Comparison of ENCODE assay signal across 8 cellular contexts in the genomic region with DNA sequence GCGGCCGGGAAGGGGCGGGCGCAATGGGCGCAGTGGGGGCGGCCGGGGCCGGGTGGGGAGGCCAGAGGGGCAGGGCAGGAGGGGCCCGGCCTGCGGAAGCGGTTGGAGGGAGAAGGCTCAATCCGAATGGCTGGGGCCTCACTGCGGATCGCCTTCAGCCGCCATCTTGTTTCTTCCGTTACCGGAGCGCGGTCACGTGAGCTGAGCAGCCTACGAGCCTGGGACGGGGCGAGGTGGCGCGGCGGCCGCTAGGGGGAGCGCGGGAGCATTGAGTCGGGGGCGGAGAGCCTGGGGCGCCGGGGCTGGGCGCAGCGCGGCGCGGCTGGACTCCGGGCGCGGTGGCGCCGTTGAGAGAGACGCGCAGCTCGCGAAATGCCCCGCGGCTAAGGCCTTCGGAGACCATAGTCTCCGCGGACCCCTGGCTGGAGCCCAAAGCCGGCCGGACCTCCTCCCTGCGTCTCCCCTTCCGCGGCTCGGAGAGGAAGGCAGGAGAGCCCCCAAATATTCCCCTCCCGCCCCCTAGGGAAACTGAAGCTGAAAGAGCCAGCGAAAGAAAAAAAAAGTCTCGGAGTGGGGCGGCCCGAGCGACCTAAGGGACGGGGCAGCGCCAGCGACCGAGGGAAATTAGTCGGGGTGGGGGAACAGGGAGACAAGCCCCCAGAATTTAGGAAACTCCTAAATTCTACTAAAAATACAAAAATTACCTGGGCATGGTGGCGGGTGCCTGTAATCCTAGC. TPM values are rescaled to one million over a fixed set of nuclear protein-coding genes. Genes with fewer than 3 reads are reported as not detected.
DNase-seq lines count a peak whose midpoint lies in the region; ATAC-seq, FAIRE-seq and TF ChIP-seq lines count a peak whose summit lies in the region.
"Not testable (repeated sequence)": the region's sequence is repeated elsewhere in the genome, so short reads cannot be mapped to it uniquely, and the experiment has no call there.

Gene LRRC37A3 (minus strand): TSS at position 190 of the 737 bp plus-strand sequence. CDS start 22,221 bp downstream, outside the sequence.

- H3K4me3 ChIP-seq in HUES48 (ENCODE audit: low read depth, low read length) (peak within 1 kb of the TSS; percentile 80), endocrine pancreas (ENCODE audit: control insufficient read depth, insufficient read depth, low read length) (peak within 1 kb of the TSS; percentile 61)

- not testable (repeated sequence) for H3K9me3 ChIP-seq in HUES48 (ENCODE audit: control insufficient read depth, insufficient read depth, low read length); endocrine pancreas (ENCODE audit: control insufficient read depth, low read length)

- ATAC-seq in GM21423 (IDR thresholded peaks at IDR 0.05; ENCODE audit: unreplicated experiment) = peak; percentile 93
- peak; percentile 98 for ATAC-seq in activated CD8-positive, alpha-beta memory T cell treated with anti-CD3 and anti-CD28 coated beads, Interleukin-2, amount 10 ng/mL, durations not matched to agents 7 days and 5 days

- H3K4me1 Mint-ChIP-seq in activated CD8-positive, alpha-beta memory T cell treated with anti-CD3 and anti-CD28 coated beads, Interleukin-2, amount 10 ng/mL, durations not matched to agents 7 days and 5 days = peaks cover 21% of the 10 kb centered on the region

- FAIRE-seq in D721Med (lab: Jason Lieb, UNC) = not testable (repeated sequence)

- not testable (repeated sequence) for H3K4me1 ChIP-seq in HUES48 (ENCODE audit: control insufficient read depth, insufficient read depth, low read length); endocrine pancreas (ENCODE audit: control insufficient read depth, insufficient read depth, low read length)

- TF ChIP-seq CTCF in D721Med (IDR thresholded peaks at IDR 0.05; ENCODE audit: insufficient read depth, missing control alignments) = peak; percentile 95

- not testable (repeated sequence) for H3K9me3 Mint-ChIP-seq in activated CD8-positive, alpha-beta memory T cell treated with anti-CD3 and anti-CD28 coated beads, Interleukin-2, amount 10 ng/mL, durations not matched to agents 7 days and 5 days (ENCODE audit: low read depth)

- peak within 1 kb of the TSS; percentile 70; the same call in 1 of the 2 replicates for H3K9ac ChIP-seq in HUES48 (ENCODE audit: low read depth, low read length)
- H3K9ac ChIP-seq in endocrine pancreas (ENCODE audit: control insufficient read depth, insufficient read depth, low read length) = peak within 1 kb of the TSS; percentile 66

- H3K27me3 Mint-ChIP-seq in activated CD8-positive, alpha-beta memory T cell treated with anti-CD3 and anti-CD28 coated beads, Interleukin-2, amount 10 ng/mL, durations not matched to agents 7 days and 5 days = not testable (repeated sequence)

- CTCF ChIA-PET in activated CD8-positive, alpha-beta memory T cell treated with anti-CD3 and anti-CD28 coated beads, Interleukin-2, amount 10 ng/mL, durations not matched to agents 7 days and 5 days (lab: Charles Lee) = interaction anchor here (0.6 to 2.1 kb wide), 15 partner anchors 9 to 262 kb away, joined by 3 to 9 read pairs (median 4); no protein-coding TSS in a partner anchor

- not testable (repeated sequence) for H3K27me3 ChIP-seq in HUES48 (ENCODE audit: control insufficient read depth, insufficient read depth, low read length); endocrine pancreas (ENCODE audit: control insufficient read depth, insufficient read depth, low read length)

- peak within 1 kb of the TSS; percentile 85 for H3K27ac Mint-ChIP-seq in activated CD8-positive, alpha-beta memory T cell treated with anti-CD3 and anti-CD28 coated beads, Interleukin-2, amount 10 ng/mL, durations not matched to agents 7 days and 5 days

- peak; percentile 55 for DNase-seq in D721Med (ENCODE audit: insufficient read length, low spot score)
- DNase-seq in NOMO-1 treated with dmso at 0.1 percent for 144 hours (lab: John Stamatoyannopoulos, UW; ENCODE audit: unreplicated experiment) = peak; percentile 77
- peak; percentile 100 for DNase-seq in activated CD8-positive, alpha-beta memory T cell treated with anti-CD3 and anti-CD28 coated beads, Interleukin-2, amount 10 ng/mL, durations not matched to agents 7 days and 5 days
- peak; percentile 100 for DNase-seq in mesenteric fat pad (ENCODE audit: low spot score)
- DNase-seq in stimulated activated CD8-positive, alpha-beta memory T cell treated with anti-CD3 and anti-CD28 coated beads, Interleukin-15, amount 100 ng/mL, for 1 hour (ENCODE audit: low read depth) = peak; percentile 100

- H3K4me3 Mint-ChIP-seq in activated CD8-positive, alpha-beta memory T cell treated with anti-CD3 and anti-CD28 coated beads, Interleukin-2, amount 10 ng/mL, durations not matched to agents 7 days and 5 days = peak within 1 kb of the TSS; percentile 78

- peak within 1 kb of the TSS; percentile 87 for H3K27ac ChIP-seq in HUES48 (ENCODE audit: low read depth, low read length)

- H3K36me3 ChIP-seq in HUES48 (ENCODE audit: control insufficient read depth, insufficient read depth, low read length); endocrine pancreas (ENCODE audit: control insufficient read depth, insufficient read depth, low read length): not testable (repeated sequence)

- H3K36me3 Mint-ChIP-seq in activated CD8-positive, alpha-beta memory T cell treated with anti-CD3 and anti-CD28 coated beads, Interleukin-2, amount 10 ng/mL, durations not matched to agents 7 days and 5 days = not testable (repeated sequence)

RNA-seq across cellular contexts. Expression of gene LRRC37A3, which starts in this region (rescaled TPM):
- 10 to 100 TPM; 12.6 to 22.5 TPM for total RNA-seq in activated CD8-positive, alpha-beta memory T cell treated with anti-CD3 and anti-CD28 coated beads, Interleukin-2, amount 10 ng/mL, durations not matched to agents 7 days and 5 days
- 13.4 TPM for total RNA-seq in mesenteric fat pad

Comparison
In these comparisons a context has a peak if more than half of its experiments do, and no peak if none do; other contexts are left out.
1. Peak in every context shown above with its lines: DNase-seq, ATAC-seq, H3K4me3 ChIP-seq and H3K27ac ChIP-seq.